In genomic region chr10:126729314-126729871, GRCh38 we compare ENCODE assay signal across 30 cellular contexts. TPM values are rescaled to one million over a fixed set of nuclear protein-coding genes. Genes with fewer than 3 reads are reported as not detected.
"Had no signal": no experiment of that assay in that cellular context is flagged by ENCODE, and none has a peak within 500 bp of the region (broad histone marks: within the 10 kb centered on the region; RNA-seq: fewer than 3 reads in every experiment).

No MANE protein-coding gene starts in this region.

- H3K27me3 ChIP-seq: cardiac muscle cell, pancreas, testis, transverse colon had no signal

- H3K4me1 ChIP-seq: pancreas, psoas muscle, testis, transverse colon had no signal

- H3K36me3 ChIP-seq: cardiac muscle cell, left ventricle myocardium inferior, pancreas, transverse colon had no signal

- H3K4me3 ChIP-seq: cardiac muscle cell, coronary artery, dorsolateral prefrontal cortex, left ventricle myocardium inferior, lung, pancreas, psoas muscle, testis, transverse colon had no signal

- FAIRE-seq: islet of Langerhans, pancreas had no signal

- DNase-seq: activated CD4-positive, alpha-beta T cell treated with anti-CD3 and anti-CD28 coated beads for 36 hours; activated CD4-positive, CD25-positive, alpha-beta regulatory T cell; activated CD8-positive, alpha-beta memory T cell treated with anti-CD3 and anti-CD28 coated beads, Interleukin-2, amount 10 ng/mL, durations not matched to agents 7 days and 5 days; activated CD8-positive, alpha-beta T cell treated with anti-CD3 and anti-CD28 coated beads, Interleukin-2, amount 10 ng/mL, durations not matched to agents 7 days and 5 days; activated naive CD4-positive, alpha-beta T cell; activated T-cell treated with anti-CD3 and anti-CD28 coated beads, Interleukin-2, amount 50 U/mL, for 48 hours; aorta; cerebellar nuclear complex; dorsolateral prefrontal cortex; effector memory CD4-positive, alpha-beta T cell; erythroblast; foreskin melanocyte; glutamatergic neuron; left ventricle myocardium inferior; naive B cell; nephron progenitor cell; pancreas; psoas muscle; stimulated activated CD4-positive, alpha-beta T cell treated with anti-CD3 and anti-CD28 coated beads, Interleukin-15, amount 100 ng/mL, for 24 hours; stimulated activated naive CD4-positive, alpha-beta T cell treated with Interleukin-2 at 50 U/mL for 16 hours; T-helper 1 cell; testis; transverse colon had no signal

- H3K9me3 ChIP-seq: pancreas, psoas muscle, testis, transverse colon had no signal

- ATAC-seq: activated CD4-positive, alpha-beta T cell treated with anti-CD3 and anti-CD28 coated beads for 36 hours; activated CD8-positive, alpha-beta memory T cell treated with anti-CD3 and anti-CD28 coated beads, Interleukin-2, amount 10 ng/mL, durations not matched to agents 7 days and 5 days; activated CD8-positive, alpha-beta T cell treated with anti-CD3 and anti-CD28 coated beads, Interleukin-2, amount 10 ng/mL, durations not matched to agents 7 days and 5 days; activated naive CD4-positive, alpha-beta T cell treated with anti-CD3 and anti-CD28 coated beads, Interleukin-2, amount 50 U/mL, for 72 hours; pancreas; psoas muscle had no signal

- H3K27ac ChIP-seq: cardiac muscle cell, coronary artery, dorsolateral prefrontal cortex, left ventricle myocardium inferior, pancreas, psoas muscle, testis, transverse colon had no signal

RNA-seq across cellular contexts. Expression of gene C10orf90, which starts 58.9 kb away (rescaled TPM):
- total RNA-seq: activated CD4-positive, alpha-beta T cell treated with anti-CD3 and anti-CD28 coated beads for 36 hours; activated CD8-positive, alpha-beta memory T cell treated with anti-CD3 and anti-CD28 coated beads, Interleukin-2, amount 10 ng/mL, durations not matched to agents 7 days and 5 days; activated CD8-positive, alpha-beta T cell treated with anti-CD3 and anti-CD28 coated beads, Interleukin-2, amount 10 ng/mL, durations not matched to agents 7 days and 5 days; activated naive CD4-positive, alpha-beta T cell treated with anti-CD3 and anti-CD28 coated beads, Interleukin-2, amount 50 U/mL, for 72 hours; activated T-helper 2 cell treated with anti-CD3 and anti-CD28 coated beads, Interferon-gamma antibody, Interleukin-2, Interleukin-4, amounts not matched to agents 10 μg/mL and 5 μg/mL and 100 μg/mL, durations not matched to agents 14 hours and 24 hours and 36 hours; aorta; cardiac muscle cell; left ventricle myocardium inferior; lung; transverse colon had no signal
- polyA plus RNA-seq: aorta, cardiac muscle cell, lung, pancreas, urinary bladder had no signal
